17 cellular contexts compared by ENCODE assay signal in genomic region chr10:24889636-24890035, GRCh38.
DNase-seq lines count a peak whose midpoint lies in the region; ATAC-seq and TF ChIP-seq lines count a peak whose summit lies in the region.
"Had no signal": no experiment of that assay in that cellular context is flagged by ENCODE, and none has a peak within 500 bp of the region (broad histone marks: within the 10 kb centered on the region; RNA-seq: fewer than 3 reads in every experiment).

No MANE protein-coding gene starts in this region.

- TF ChIP-seq POLR2A in erythroblast (IDR thresholded peaks at IDR 0.05; ENCODE audit: low read length): no peak

- no peak for DNase-seq in left ventricle myocardium superior
- no peak for DNase-seq in right atrium auricular region (ENCODE audit: low spot score)
- DNase-seq in astrocyte of the hippocampus (ENCODE audit: low read depth, low spot score): peak; percentile 47
- DNase-seq in immature natural killer cell: no peak
- DNase-seq in type B pancreatic cell (ENCODE audit: extremely low spot score, unreplicated experiment): no peak
- DNase-seq in erythroblast (lab: John Stamatoyannopoulos, UW): no peak
- DNase-seq in stimulated activated CD4-positive, alpha-beta T cell treated with anti-CD3 and anti-CD28 coated beads, Interleukin-4, amount 100 ng/mL, for 1 hour: no peak
- DNase-seq in D341Med (ENCODE audit: low spot score): no peak
- DNase-seq: activated CD4-positive, alpha-beta T cell treated with anti-CD3 and anti-CD28 coated beads for 36 hours; Caco-2; heart right ventricle; left cardiac atrium; NCI-H1092 treated with DMSO at 0.1 percent for 48 hours; NCI-H2171 treated with DMSO at 0.1 percent for 48 hours; Right ventricle myocardium superior; stimulated activated naive CD8-positive, alpha-beta T cell treated with anti-CD3 and anti-CD28 coated beads, Interleukin-15, amount 100 ng/mL, for 72 hours had no signal

- no peaks in the 10 kb centered on the region for H3K36me3 ChIP-seq in right atrium auricular region
- H3K36me3 ChIP-seq: heart right ventricle had no signal

- H3K27ac Mint-ChIP-seq in immature natural killer cell (peak overlapping the region in 5 of 6 donors; percentile 65 to 88 (median 82)), type B pancreatic cell (peak overlapping the region; percentile 76)
- H3K27ac Mint-ChIP-seq: activated CD4-positive, alpha-beta T cell treated with anti-CD3 and anti-CD28 coated beads for 36 hours had no signal

- H3K27me3 ChIP-seq in right atrium auricular region: no peaks in the 10 kb centered on the region
- H3K27me3 ChIP-seq: heart right ventricle had no signal

- peak; percentile 19 for ATAC-seq in left ventricle myocardium superior
- ATAC-seq: activated CD4-positive, alpha-beta T cell treated with anti-CD3 and anti-CD28 coated beads for 36 hours; stimulated activated naive CD8-positive, alpha-beta T cell treated with anti-CD3 and anti-CD28 coated beads, Interleukin-15, amount 100 ng/mL, for 72 hours had no signal

- no peaks in the 10 kb centered on the region for H3K9me3 Mint-ChIP-seq in immature natural killer cell
- peaks cover 5% of the 10 kb centered on the region for H3K9me3 Mint-ChIP-seq in type B pancreatic cell

- intact Hi-C loops in left ventricle myocardium superior (cut with micrococcal nuclease): no loop called here

- H3K4me3 ChIP-seq in right atrium auricular region: no peak overlapping the region
- H3K4me3 ChIP-seq: heart right ventricle had no signal

- TF ChIP-seq CTCF in right atrium auricular region (IDR thresholded peaks at IDR 0.05) (no peak), type B pancreatic cell (conservative IDR thresholded peaks at IDR 0.05) (no peak)

- H3K27me3 Mint-ChIP-seq in immature natural killer cell (ENCODE audit: low read depth in 3 of 3) (peaks cover 6 to 8% (median 6%) of the 10 kb centered on the region in 3 donors), type B pancreatic cell (no peaks in the 10 kb centered on the region)
- H3K27me3 Mint-ChIP-seq: activated CD4-positive, alpha-beta T cell treated with anti-CD3 and anti-CD28 coated beads for 36 hours; stimulated activated naive CD8-positive, alpha-beta T cell treated with anti-CD3 and anti-CD28 coated beads, Interleukin-15, amount 100 ng/mL, for 72 hours had no signal

- H3K27ac ChIP-seq in right atrium auricular region: no peak overlapping the region
- H3K27ac ChIP-seq: parathyroid adenoma had no signal

- peaks cover 67 to 93% of the 10 kb centered on the region in 2 donors for H3K4me1 Mint-ChIP-seq in immature natural killer cell
- peaks cover 9% of the 10 kb centered on the region for H3K4me1 Mint-ChIP-seq in type B pancreatic cell (ENCODE audit: unreplicated experiment)

- no peaks in the 10 kb centered on the region for H3K9me3 ChIP-seq in right atrium auricular region
- H3K9me3 ChIP-seq: Caco-2, heart right ventricle had no signal

- H3K4me3 Mint-ChIP-seq in immature natural killer cell (no peak overlapping the region), type B pancreatic cell (peak overlapping the region; percentile 1)
- H3K4me3 Mint-ChIP-seq: activated CD4-positive, alpha-beta T cell treated with anti-CD3 and anti-CD28 coated beads for 36 hours; stimulated activated naive CD8-positive, alpha-beta T cell treated with anti-CD3 and anti-CD28 coated beads, Interleukin-15, amount 100 ng/mL, for 72 hours had no signal

- peaks cover 4 to 21% (median 17%) of the 10 kb centered on the region in 3 donors for H3K36me3 Mint-ChIP-seq in immature natural killer cell
- H3K36me3 Mint-ChIP-seq in type B pancreatic cell: no peaks in the 10 kb centered on the region

- H3K4me1 ChIP-seq in right atrium auricular region: no peaks in the 10 kb centered on the region
- H3K4me1 ChIP-seq: parathyroid adenoma had no signal
